In genomic region chr2:33366473-33366872, GRCh38 we compare ENCODE assay signal across 12 cellular contexts.
A peak's percentile ranks its signal among the peaks of the same experiment; 100 is the strongest.
DNase-seq lines count a peak whose midpoint lies in the region; ATAC-seq and TF ChIP-seq lines count a peak whose summit lies in the region.
"Had no signal": no experiment of that assay in that cellular context is flagged by ENCODE, and none has a peak within 500 bp of the region (broad histone marks: within the 10 kb centered on the region; RNA-seq: fewer than 3 reads in every experiment).

No MANE protein-coding gene starts in this region.

- peak; percentile 86 for DNase-seq in Caki2 (ENCODE audit: low read depth)
- peak in 39 of 56 donors; percentile 5 to 72 (median 33) for DNase-seq in amygdala (lab: John Stamatoyannopoulos, UW)
- peak; percentile 35 to 47 for DNase-seq in heart right ventricle
- peak; percentile 33 for DNase-seq in prostate gland (ENCODE audit: low spot score)
- DNase-seq in PC-3: no peak
- no peak for DNase-seq in H7
- DNase-seq in naive thymus-derived CD4-positive, alpha-beta T cell: no peak
- DNase-seq: NCI-H187 treated with DMSO at 0.1 percent for 48 hours; RPMI8226; stimulated activated naive CD8-positive, alpha-beta T cell treated with anti-CD3 and anti-CD28 coated beads, Interleukin-15, Interleukin-2, amounts not matched to agents 100 U/mL and 50 U/mL, for 24 hours had no signal

- no peak overlapping the region for H3K27ac Mint-ChIP-seq in naive thymus-derived CD4-positive, alpha-beta T cell
- H3K27ac Mint-ChIP-seq: activated naive CD4-positive, alpha-beta T cell treated with anti-CD3 and anti-CD28 coated beads, Interleukin-2, amount 50 U/mL, for 24 hours had no signal

- ATAC-seq in heart right ventricle: peak; percentile 86 to 96 (median 92)
- ATAC-seq in GM21447 (IDR thresholded peaks at IDR 0.05; ENCODE audit: unreplicated experiment): no peak
- ATAC-seq in PC-3: no peak
- ATAC-seq in naive thymus-derived CD4-positive, alpha-beta T cell: no peak
- ATAC-seq: stimulated activated naive CD8-positive, alpha-beta T cell treated with anti-CD3 and anti-CD28 coated beads, Interleukin-15, Interleukin-2, amounts not matched to agents 100 U/mL and 50 U/mL, for 24 hours had no signal

- H3K36me3 ChIP-seq in heart right ventricle (peaks cover 0 to 71% (median 10%) of the 10 kb centered on the region in 9 donors), prostate gland (no peaks in the 10 kb centered on the region), PC-3 (ENCODE audit: low read depth, low read length) (no peaks in the 10 kb centered on the region), H7 (replicated peaks; ENCODE audit: control insufficient read depth, insufficient read depth, low read length) (no peaks in the 10 kb centered on the region)
- no peaks in the 10 kb centered on the region for H3K36me3 ChIP-seq in naive thymus-derived CD4-positive, alpha-beta T cell (ENCODE audit: control insufficient read depth in 2 of 3, insufficient read depth in 3 of 3, low read length in 3 of 3)

- in situ Hi-C loops in Caki2 (cut with HindIII; ENCODE audit: low pct_unique_long_range_greater_than_20kb, low sequenced_read_pairs): no loop called here

- H3K9me3 ChIP-seq in heart right ventricle: no peaks in the 10 kb centered on the region
- no peaks in the 10 kb centered on the region for H3K9me3 ChIP-seq in prostate gland
- H3K9me3 ChIP-seq in PC-3 (ENCODE audit: low read length): no peaks in the 10 kb centered on the region
- H3K9me3 ChIP-seq in naive thymus-derived CD4-positive, alpha-beta T cell (ENCODE audit: control insufficient read depth in 2 of 3, low read length in 3 of 3): no peaks in the 10 kb centered on the region

- peaks cover 0 to 23% (median 3%) of the 10 kb centered on the region in 9 donors for H3K4me1 ChIP-seq in heart right ventricle
- no peaks in the 10 kb centered on the region for H3K4me1 ChIP-seq in prostate gland (replicated peaks)
- H3K4me1 ChIP-seq in PC-3 (ENCODE audit: insufficient read depth, low read length): 0 out of 2 replicates have a peak, but pooled peaks cover 8% of the 10 kb centered on the region
- no peaks in the 10 kb centered on the region for H3K4me1 ChIP-seq in naive thymus-derived CD4-positive, alpha-beta T cell (ENCODE audit: control insufficient read depth in 2 of 2, insufficient read depth in 2 of 2, low read length in 2 of 2)

- H3K9ac ChIP-seq in PC-3 (ENCODE audit: low read length): no peak overlapping the region

- H3K79me2 ChIP-seq in PC-3 (ENCODE audit: low read length): no peaks in the 10 kb centered on the region

- TF ChIP-seq CTCF in heart right ventricle (IDR thresholded peaks at IDR 0.05): no peak
- no peak for TF ChIP-seq CTCF in prostate gland (IDR thresholded peaks at IDR 0.05)
- no peak for TF ChIP-seq CTCF in PC-3 (conservative IDR thresholded peaks at IDR 0.05; ENCODE audit: low read depth, low read length)

- CTCF ChIA-PET in PC-3 (lab: Charles Lee): interaction anchor here (0.5 kb wide), 1 partner anchor 14 kb away, joined by 3 read pairs; no protein-coding TSS in a partner anchor
- CTCF ChIA-PET in naive thymus-derived CD4-positive, alpha-beta T cell (lab: Charles Lee): no interaction called here

- no peaks in the 10 kb centered on the region for H3F3A ChIP-seq in PC-3 (ENCODE audit: low read length, unreplicated experiment)

- H3K9me3 Mint-ChIP-seq in naive thymus-derived CD4-positive, alpha-beta T cell: no peaks in the 10 kb centered on the region
- H3K9me3 Mint-ChIP-seq: activated naive CD4-positive, alpha-beta T cell treated with anti-CD3 and anti-CD28 coated beads, Interleukin-2, amount 50 U/mL, for 24 hours had no signal

- peaks cover 0 to 17% (median 5%) of the 10 kb centered on the region in 5 donors for H3K27me3 Mint-ChIP-seq in naive thymus-derived CD4-positive, alpha-beta T cell
- H3K27me3 Mint-ChIP-seq: activated naive CD4-positive, alpha-beta T cell treated with anti-CD3 and anti-CD28 coated beads, Interleukin-2, amount 50 U/mL, for 24 hours had no signal

- H3K9me2 ChIP-seq in PC-3 (replicated peaks; ENCODE audit: low read length): no peaks in the 10 kb centered on the region

- intact Hi-C loops in heart right ventricle (cut with DNase I): loop anchor here in 2 of 10 donors (5.0 to 10.0 kb wide), 2 partner anchors 64 to 412 kb away; no protein-coding TSS in a partner anchor
- intact Hi-C loops in prostate gland (cut with DNase I): loop anchor here (10.0 kb wide), 2 partner anchors 92 to 422 kb away; partner anchors contain the start of gene LTBP1
- intact Hi-C loops in PC-3 (cut with micrococcal nuclease): no loop called here
- intact Hi-C loops in naive thymus-derived CD4-positive, alpha-beta T cell (cut with micrococcal nuclease): no loop called here

- peaks cover 0 to 1% (median 0%) of the 10 kb centered on the region in 5 donors for H3K36me3 Mint-ChIP-seq in naive thymus-derived CD4-positive, alpha-beta T cell
- H3K36me3 Mint-ChIP-seq: activated naive CD4-positive, alpha-beta T cell treated with anti-CD3 and anti-CD28 coated beads, Interleukin-2, amount 50 U/mL, for 24 hours had no signal

- no peaks in the 10 kb centered on the region for H3K4me1 Mint-ChIP-seq in naive thymus-derived CD4-positive, alpha-beta T cell
- H3K4me1 Mint-ChIP-seq: activated naive CD4-positive, alpha-beta T cell treated with anti-CD3 and anti-CD28 coated beads, Interleukin-2, amount 50 U/mL, for 24 hours had no signal

- 47 to 59% methylated on average over 5 of the region's 5 CpGs for WGBS in heart right ventricle, 2 donors
- WGBS in prostate gland: 21% methylated on average over 5 of the region's 5 CpGs

- H4K20me1 ChIP-seq in PC-3 (ENCODE audit: low read length): no peaks in the 10 kb centered on the region

- H3K4me3 ChIP-seq in heart right ventricle (no peak overlapping the region), prostate gland (no peak overlapping the region), PC-3 (ENCODE audit: low read length) (no peak overlapping the region), H7 (ENCODE audit: insufficient read depth, low read depth, low read length) (no peak overlapping the region)
- H3K4me3 ChIP-seq in naive thymus-derived CD4-positive, alpha-beta T cell (ENCODE audit: low read length): no peak overlapping the region

- TF ChIP-seq POLR2A in prostate gland (IDR thresholded peaks at IDR 0.05): no peak

- POLR2A ChIA-PET in PC-3 (lab: Charles Lee; ENCODE audit: unreplicated experiment): no interaction called here
- POLR2A ChIA-PET in naive thymus-derived CD4-positive, alpha-beta T cell (lab: Charles Lee): no interaction called here

- H3K27me3 ChIP-seq in heart right ventricle: no peaks in the 10 kb centered on the region
- H3K27me3 ChIP-seq in prostate gland (replicated peaks; ENCODE audit: insufficient read depth): no peaks in the 10 kb centered on the region
- no peaks in the 10 kb centered on the region for H3K27me3 ChIP-seq in PC-3 (ENCODE audit: low read length)
- H3K27me3 ChIP-seq in H7 (ENCODE audit: control insufficient read depth, insufficient read depth, low read length): no peaks in the 10 kb centered on the region
- H3K27me3 ChIP-seq in naive thymus-derived CD4-positive, alpha-beta T cell (ENCODE audit: control insufficient read depth in 2 of 2, insufficient read depth in 2 of 2, low read length in 2 of 2): no peaks in the 10 kb centered on the region

- H3K4me2 ChIP-seq in PC-3 (ENCODE audit: low read length): no peak overlapping the region

- H3K27ac ChIP-seq in heart right ventricle (peak overlapping the region in 6 of 10 donors; percentile 8 to 63 (median 48)), prostate gland (no peak overlapping the region), PC-3 (ENCODE audit: low read length) (no peak overlapping the region)
- H3K27ac ChIP-seq in naive thymus-derived CD4-positive, alpha-beta T cell (ENCODE audit: low read depth, low read length): no peak overlapping the region

- H2AFZ ChIP-seq in PC-3 (ENCODE audit: low read length): no peak overlapping the region

- BruUV-seq in PC-3 (replicated peaks; lab: Mats Ljungman, UMichigan): no TSS peak

- no peak overlapping the region for H3K4me3 Mint-ChIP-seq in naive thymus-derived CD4-positive, alpha-beta T cell
- H3K4me3 Mint-ChIP-seq: activated naive CD4-positive, alpha-beta T cell treated with anti-CD3 and anti-CD28 coated beads, Interleukin-2, amount 50 U/mL, for 24 hours had no signal

Comparison
In these comparisons a context has a peak if more than half of its experiments do, and no peak if none do; other contexts are left out.
1. DNase-seq: peak in Caki2 (single experiment), amygdala (39 of 56), heart right ventricle (2 of 2) and prostate gland (single experiment); none in PC-3 (single experiment), H7 (single experiment) and naive thymus-derived CD4-positive, alpha-beta T cell (0 of 9).
2. ATAC-seq: peak in heart right ventricle (8 of 8); none in GM21447 (single experiment), PC-3 (single experiment) and naive thymus-derived CD4-positive, alpha-beta T cell (single experiment).
3. H3K27ac ChIP-seq: peak in heart right ventricle (6 of 10); none in prostate gland (0 of 2), PC-3 (single experiment) and naive thymus-derived CD4-positive, alpha-beta T cell (single experiment).